Comparison of ENCODE assay signal across 8 cellular contexts in genomic region chr2:151827564-151828142, GRCh38. TPM values are rescaled to one million over a fixed set of nuclear protein-coding genes. Genes with fewer than 3 reads are reported as not detected.
A peak's percentile ranks its signal among the peaks of the same experiment; 100 is the strongest.
DNase-seq lines count a peak whose midpoint lies in the region; ATAC-seq, FAIRE-seq and TF ChIP-seq lines count a peak whose summit lies in the region.

No MANE protein-coding gene starts in this region.

- no peak for FAIRE-seq in HepG2 (lab: Jason Lieb, UNC)

- no peaks in the 10 kb centered on the region; a peak in 1 of 5 replicates for H3K27me3 ChIP-seq in HepG2 (ENCODE audit: control insufficient read depth in 1 of 2, insufficient read depth in 2 of 2, low read length in 2 of 2)

- H4K20me1 ChIP-seq in HepG2 (ENCODE audit: insufficient read depth, low read length): peaks cover 42% of the 10 kb centered on the region

- no peak for TF ChIP-seq CTCF in choroid plexus epithelial cell (conservative IDR thresholded peaks at IDR 0.05; ENCODE audit: low read depth, low read length)
- TF ChIP-seq CTCF in HepG2 (CRISPR knock-in tag; IDR thresholded peaks at IDR 0.05): no peak

- no peaks in the 10 kb centered on the region for H3K9me3 ChIP-seq in HepG2 (ENCODE audit: low read length)

- no peak for TF ChIP-seq POLR2A in HepG2 (IDR thresholded peaks at IDR 0.05; ENCODE audit: insufficient read depth in 1 of 2, low read depth in 2 of 2, low read length in 2 of 2)

- H3K4me1 Mint-ChIP-seq in stimulated activated naive CD8-positive, alpha-beta T cell treated with anti-CD3 and anti-CD28 coated beads, Interleukin-15, Interleukin-2, amounts not matched to agents 100 ng/mL and 50 ng/mL, for 24 hours (ENCODE audit: low read depth): peaks cover 58% of the 10 kb centered on the region

- peak; percentile 23 for DNase-seq in AG20443 (ENCODE audit: low spot score)
- peak in 3 of 5 donors; percentile 5 to 21 (median 5) for DNase-seq in T-helper 1 cell
- peak; percentile 28 for DNase-seq in choroid plexus epithelial cell (ENCODE audit: low read depth)
- DNase-seq in HepG2 (ENCODE audit: low spot score): peak; percentile 23
- no peak for DNase-seq in D341Med (ENCODE audit: low spot score)

- WGBS in HepG2 (ENCODE audit: low lambda C conversion rate): under 1% methylated on average over 30 of the region's 38 CpGs

- no peaks in the 10 kb centered on the region for H3K36me3 ChIP-seq in HepG2 (replicated peaks in 1 of 2; ENCODE audit: control insufficient read depth in 1 of 2, insufficient read depth in 2 of 2, low read length in 2 of 2)

- H2AFZ ChIP-seq in HepG2 (ENCODE audit: low read length): no peak overlapping the region

- H3K36me3 Mint-ChIP-seq in stimulated activated naive CD8-positive, alpha-beta T cell treated with anti-CD3 and anti-CD28 coated beads, Interleukin-15, Interleukin-2, amounts not matched to agents 100 ng/mL and 50 ng/mL, for 24 hours (ENCODE audit: low read depth): peaks cover 18% of the 10 kb centered on the region

- H3K9me3 Mint-ChIP-seq in stimulated activated naive CD8-positive, alpha-beta T cell treated with anti-CD3 and anti-CD28 coated beads, Interleukin-15, Interleukin-2, amounts not matched to agents 100 ng/mL and 50 ng/mL, for 24 hours: no peaks in the 10 kb centered on the region

- ATAC-seq in GM18870 (IDR thresholded peaks at IDR 0.05; ENCODE audit: unreplicated experiment) (peak; percentile 13), HG03103 (IDR thresholded peaks at IDR 0.05; ENCODE audit: low read depth, unreplicated experiment) (peak; percentile 7), HepG2 (peak; percentile 20)

- CTCF ChIA-PET in HepG2 (lab: Yijun Ruan, JAX; ENCODE audit: low intra/inter-chr PET ratio, low total read pairs): interaction anchor here (2.0 kb wide), 1 partner anchor 198 kb away, joined by 7 read pairs; no protein-coding TSS in a partner anchor

- peak overlapping the region; percentile 94 for H3K9ac ChIP-seq in HepG2 (ENCODE audit: insufficient read depth, low read depth, low read length)

- intact Hi-C loops in HepG2 (cut with micrococcal nuclease; ENCODE audit: unreplicated experiment): loop anchor here (1.0 to 5.0 kb wide), 4 partner anchors 8 to 200 kb away; no protein-coding TSS in a partner anchor

- peak overlapping the region; percentile 98 for H3K4me3 Mint-ChIP-seq in stimulated activated naive CD8-positive, alpha-beta T cell treated with anti-CD3 and anti-CD28 coated beads, Interleukin-15, Interleukin-2, amounts not matched to agents 100 ng/mL and 50 ng/mL, for 24 hours

- no TSS peak for BruUV-seq in HepG2 (replicated peaks; lab: Mats Ljungman, UMichigan)

- in situ Hi-C loops in HepG2 (cut with HindIII; ENCODE audit: extremely low pct_ligation_motif_present, low pct_unique_long_range_greater_than_20kb): loop anchor here (10.0 kb wide), 1 partner anchor 887 kb away; the partner anchor contains the start of genes ARL6IP6 and PRPF40A

- H3K27ac Mint-ChIP-seq in stimulated activated naive CD8-positive, alpha-beta T cell treated with anti-CD3 and anti-CD28 coated beads, Interleukin-15, Interleukin-2, amounts not matched to agents 100 ng/mL and 50 ng/mL, for 24 hours: peak overlapping the region; percentile 89

- no peaks in the 10 kb centered on the region for H3K27me3 Mint-ChIP-seq in stimulated activated naive CD8-positive, alpha-beta T cell treated with anti-CD3 and anti-CD28 coated beads, Interleukin-15, Interleukin-2, amounts not matched to agents 100 ng/mL and 50 ng/mL, for 24 hours

- H3K79me2 ChIP-seq in HepG2 (ENCODE audit: insufficient read depth, low read length): peaks cover 56% of the 10 kb centered on the region

- no peak for TF ChIP-seq RAD21 in HepG2 (CRISPR knock-in tag; IDR thresholded peaks at IDR 0.05)

- H3K27ac ChIP-seq in HepG2 (ENCODE audit: extremely low read length, insufficient read depth, low read length): peak overlapping the region; percentile 75

- POLR2A ChIA-PET in HepG2 (lab: Yijun Ruan, JAX): interaction anchor here (0.6 to 3.2 kb wide), 34 partner anchors 8 to 889 kb away, joined by 3 to 41 read pairs (median 5); partner anchors contain the start of gene PRPF40A

- H3K4me1 ChIP-seq in HepG2 (ENCODE audit: insufficient read depth, low read length): peaks cover 73% of the 10 kb centered on the region

- H3K4me3 ChIP-seq in choroid plexus epithelial cell (ENCODE audit: low read depth, low read length) (peak overlapping the region; percentile 87), HepG2 (replicated peaks in 1 of 3; ENCODE audit: insufficient read depth in 1 of 3, low read depth in 2 of 3, low read length in 3 of 3) (peak overlapping the region; percentile 94 to 98 (median 95))

- H3K4me2 ChIP-seq in HepG2 (ENCODE audit: low read depth, low read length): peak overlapping the region; percentile 87

- no peak for TF ChIP-seq EP300 in HepG2 (IDR thresholded peaks at IDR 0.05; ENCODE audit: low read depth in 2 of 2, low read length in 2 of 2)
- TF ChIP-seq EP300 in HepG2 (CRISPR knock-in tag; IDR thresholded peaks at IDR 0.05; ENCODE audit: borderline replicate concordance): no peak

TF ChIP-seq in HepG2, 621 proteins besides CTCF, POLR2A, EP300 and RAD21 (continues in another document):
- no peak for TF ChIP-seq ZNF17 (CRISPR knock-in tag; IDR thresholded peaks at IDR 0.05)
- TF ChIP-seq MEIS1 (CRISPR knock-in tag; IDR thresholded peaks at IDR 0.05; ENCODE audit: borderline replicate concordance): no peak
- no peak for TF ChIP-seq NFATC3 (CRISPR knock-in tag; IDR thresholded peaks at IDR 0.05)
- TF ChIP-seq ZBTB8A (CRISPR knock-in tag; IDR thresholded peaks at IDR 0.05; ENCODE audit: borderline replicate concordance, low read depth): 0 out of 2 replicates have a peak, but pooled peaks have one; percentile 15
- no peak for TF ChIP-seq ZSCAN20 (CRISPR knock-in tag; IDR thresholded peaks at IDR 0.05; ENCODE audit: borderline replicate concordance)
- TF ChIP-seq, protein P1, sequence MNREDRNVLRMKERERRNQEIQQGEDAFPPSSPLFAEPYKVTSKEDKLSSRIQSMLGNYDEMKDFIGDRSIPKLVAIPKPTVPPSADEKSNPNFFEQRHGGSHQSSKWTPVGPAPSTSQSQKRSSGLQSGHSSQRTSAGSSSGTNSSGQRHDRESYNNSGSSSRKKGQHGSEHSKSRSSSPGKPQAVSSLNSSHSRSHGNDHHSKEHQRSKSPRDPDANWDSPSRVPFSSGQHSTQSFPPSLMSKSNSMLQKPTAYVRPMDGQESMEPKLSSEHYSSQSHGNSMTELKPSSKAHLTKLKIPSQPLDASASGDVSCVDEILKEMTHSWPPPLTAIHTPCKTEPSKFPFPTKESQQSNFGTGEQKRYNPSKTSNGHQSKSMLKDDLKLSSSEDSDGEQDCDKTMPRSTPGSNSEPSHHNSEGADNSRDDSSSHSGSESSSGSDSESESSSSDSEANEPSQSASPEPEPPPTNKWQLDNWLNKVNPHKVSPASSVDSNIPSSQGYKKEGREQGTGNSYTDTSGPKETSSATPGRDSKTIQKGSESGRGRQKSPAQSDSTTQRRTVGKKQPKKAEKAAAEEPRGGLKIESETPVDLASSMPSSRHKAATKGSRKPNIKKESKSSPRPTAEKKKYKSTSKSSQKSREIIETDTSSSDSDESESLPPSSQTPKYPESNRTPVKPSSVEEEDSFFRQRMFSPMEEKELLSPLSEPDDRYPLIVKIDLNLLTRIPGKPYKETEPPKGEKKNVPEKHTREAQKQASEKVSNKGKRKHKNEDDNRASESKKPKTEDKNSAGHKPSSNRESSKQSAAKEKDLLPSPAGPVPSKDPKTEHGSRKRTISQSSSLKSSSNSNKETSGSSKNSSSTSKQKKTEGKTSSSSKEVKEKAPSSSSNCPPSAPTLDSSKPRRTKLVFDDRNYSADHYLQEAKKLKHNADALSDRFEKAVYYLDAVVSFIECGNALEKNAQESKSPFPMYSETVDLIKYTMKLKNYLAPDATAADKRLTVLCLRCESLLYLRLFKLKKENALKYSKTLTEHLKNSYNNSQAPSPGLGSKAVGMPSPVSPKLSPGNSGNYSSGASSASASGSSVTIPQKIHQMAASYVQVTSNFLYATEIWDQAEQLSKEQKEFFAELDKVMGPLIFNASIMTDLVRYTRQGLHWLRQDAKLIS (CRISPR knock-in tag; IDR thresholded peaks at IDR 0.05): 0 out of 2 replicates have a peak, but pooled peaks have one; percentile 14
- TF ChIP-seq RARG (CRISPR knock-in tag; IDR thresholded peaks at IDR 0.05; ENCODE audit: low read depth): no peak; the same call in 1 of the 2 replicates

RNA-seq across cellular contexts. Expression of gene ARL5A, which starts 0.6 kb away (rescaled TPM):
- 149 and 170 TPM in 2 replicates for total RNA-seq in HepG2 (2016; rRNA removed; fragmentation: Illumina TruSeq; extraction: Trizol)
- 75.4 and 85.0 TPM in 2 replicates for total RNA-seq in HepG2 (2016; cell fraction: cytosol; rRNA removed; fragmentation: Illumina TruSeq; extraction: Trizol; ENCODE audit: low read depth)
- total RNA-seq in HepG2 (2016; cell fraction: insoluble cytoplasmic fraction; rRNA removed; fragmentation: Illumina TruSeq; extraction: Trizol): 144 and 150 TPM in 2 replicates
- total RNA-seq in HepG2 (2016; cell fraction: membrane; rRNA removed; fragmentation: Illumina TruSeq; extraction: Trizol): 220 and 225 TPM in 2 replicates
- 85.9 and 100 TPM in 2 replicates for total RNA-seq in HepG2 (2016; cell fraction: nucleus; rRNA removed; fragmentation: Illumina TruSeq; extraction: Trizol)
- 34.2 and 47.5 TPM in 2 replicates for polyA plus RNA-seq in HepG2 (2011; rRNA removed)
- 23.3 and 35.0 TPM in 2 replicates for polyA plus RNA-seq in HepG2 (2011; cell fraction: cytosol; rRNA removed)
- 21.9 and 29.1 TPM in 2 replicates for polyA plus RNA-seq in HepG2 (2011; cell fraction: nucleus; rRNA removed)
- polyA plus RNA-seq in HepG2 (2012): 46.8 and 63.2 TPM in 2 replicates
- polyA plus RNA-seq in HepG2 (2016; cell fraction: cytosol; fragmentation: Illumina TruSeq; extraction: Trizol; ENCODE audit: low read depth): 49.2 and 53.4 TPM in 2 replicates
- polyA plus RNA-seq in HepG2 (2016; cell fraction: insoluble cytoplasmic fraction; fragmentation: Illumina TruSeq; extraction: Trizol; ENCODE audit: low read depth): 78.6 and 90.5 TPM in 2 replicates
- 89.2 and 108 TPM in 2 replicates for polyA plus RNA-seq in HepG2 (2016; cell fraction: membrane; fragmentation: Illumina TruSeq; extraction: Trizol; ENCODE audit: low read depth)
- 53.8 and 56.7 TPM in 2 replicates for polyA plus RNA-seq in HepG2 (2016; cell fraction: nucleus; fragmentation: Illumina TruSeq; extraction: Trizol; ENCODE audit: insufficient read depth, low read depth)
- 8.7 and 27.5 TPM in 2 replicates for polyA minus RNA-seq in HepG2 (2011; rRNA and poly(A)+ RNA removed; ENCODE audit: low replicate concordance)
- polyA minus RNA-seq in HepG2 (2011; cell fraction: cytosol; rRNA and poly(A)+ RNA removed): 42.2 and 46.0 TPM in 2 replicates
- polyA minus RNA-seq in HepG2 (2011; cell fraction: nucleus; rRNA and poly(A)+ RNA removed): 141 and 173 TPM in 2 replicates
